ENCODE assay signal across 28 cellular contexts in genomic region chr3:143471705-143472104, GRCh38.
"Had no signal": no experiment of that assay in that cellular context is flagged by ENCODE, and none has a peak within 500 bp of the region (broad histone marks: within the 10 kb centered on the region; RNA-seq: fewer than 3 reads in every experiment).

No MANE protein-coding gene starts in this region.

- H3K27me3 Mint-ChIP-seq: activated CD4-positive, alpha-beta memory T cell treated with anti-CD3 and anti-CD28 coated beads for 36 hours; activated CD4-positive, alpha-beta T cell treated with anti-CD3 and anti-CD28 coated beads, Interleukin-2, amount 10 ng/mL, durations not matched to agents 7 days and 5 days; activated naive CD8-positive, alpha-beta T cell; activated T-helper 17 cell treated with anti-CD3 and anti-CD28 coated beads, Interleukin-2, amount 50 U/mL, for 72 hours; brain; central memory CD8-positive, alpha-beta T cell had no signal

- H3K4me3 Mint-ChIP-seq: activated CD4-positive, alpha-beta memory T cell treated with anti-CD3 and anti-CD28 coated beads for 36 hours; activated CD4-positive, alpha-beta T cell treated with anti-CD3 and anti-CD28 coated beads, Interleukin-2, amount 10 ng/mL, durations not matched to agents 7 days and 5 days; activated naive CD4-positive, alpha-beta T cell treated with anti-CD3 and anti-CD28 coated beads for 36 hours; activated naive CD8-positive, alpha-beta T cell; activated T-helper 17 cell treated with anti-CD3 and anti-CD28 coated beads, Interleukin-2, amount 50 U/mL, for 72 hours; brain; central memory CD8-positive, alpha-beta T cell had no signal

- H3K27ac ChIP-seq: KMS-11, SK-N-MC, VCaP had no signal

- DNase-seq: activated CD4-positive, alpha-beta memory T cell treated with anti-CD3 and anti-CD28 coated beads for 36 hours; activated CD4-positive, alpha-beta T cell treated with anti-CD3 and anti-CD28 coated beads, Interleukin-2, amount 10 ng/mL, durations not matched to agents 7 days and 5 days; activated CD4-positive, CD25-positive, alpha-beta regulatory T cell; activated CD8-positive, alpha-beta memory T cell treated with anti-CD3 and anti-CD28 coated beads for 24 hours; activated gamma-delta T cell; activated naive CD4-positive, alpha-beta T cell treated with anti-CD3 and anti-CD28 coated beads for 36 hours; activated T-cell treated with anti-CD3 and anti-CD28 coated beads for 4 hours; activated T-cell treated with anti-CD3 and anti-CD28 coated beads, Interleukin-2, amount 50 U/mL, for 48 hours; amygdala; NCI-H1092; NCI-H1694; NCI-H2029; NCI-H2107; NCI-H510A treated with DMSO at 0.1 percent for 48 hours; NCI-H774; NK-92 treated with Interleukin-12 subunit alpha and Interleukin-12 subunit beta, amount 100 ng/mL, for 24 hours; OCI-M1; RPMI8226; T-helper 1 cell had no signal

- H3K4me3 ChIP-seq: SK-N-MC had no signal

- H3K9me3 Mint-ChIP-seq: activated CD4-positive, alpha-beta memory T cell treated with anti-CD3 and anti-CD28 coated beads for 36 hours; activated CD4-positive, alpha-beta T cell treated with anti-CD3 and anti-CD28 coated beads, Interleukin-2, amount 10 ng/mL, durations not matched to agents 7 days and 5 days; activated naive CD4-positive, alpha-beta T cell treated with anti-CD3 and anti-CD28 coated beads for 36 hours; brain; central memory CD8-positive, alpha-beta T cell had no signal

- H3K4me2 ChIP-seq: KMS-11 had no signal

- H3K4me1 Mint-ChIP-seq: activated CD4-positive, alpha-beta T cell treated with anti-CD3 and anti-CD28 coated beads, Interleukin-2, amount 10 ng/mL, durations not matched to agents 7 days and 5 days; activated T-helper 17 cell treated with anti-CD3 and anti-CD28 coated beads, Interleukin-2, amount 50 U/mL, for 72 hours; brain; central memory CD8-positive, alpha-beta T cell had no signal

- H3K36me3 Mint-ChIP-seq: brain had no signal

- H3K27ac Mint-ChIP-seq: activated CD4-positive, alpha-beta memory T cell treated with anti-CD3 and anti-CD28 coated beads for 36 hours; activated CD4-positive, alpha-beta T cell treated with anti-CD3 and anti-CD28 coated beads, Interleukin-2, amount 10 ng/mL, durations not matched to agents 7 days and 5 days; activated naive CD4-positive, alpha-beta T cell treated with anti-CD3 and anti-CD28 coated beads for 36 hours; activated naive CD8-positive, alpha-beta T cell; activated T-helper 17 cell treated with anti-CD3 and anti-CD28 coated beads, Interleukin-2, amount 50 U/mL, for 72 hours; brain had no signal

- ATAC-seq: activated T-helper 17 cell treated with anti-CD3 and anti-CD28 coated beads, Interleukin-2, amount 50 U/mL, for 72 hours; Panc1; Right ventricle myocardium inferior had no signal
